In the genomic region with DNA sequence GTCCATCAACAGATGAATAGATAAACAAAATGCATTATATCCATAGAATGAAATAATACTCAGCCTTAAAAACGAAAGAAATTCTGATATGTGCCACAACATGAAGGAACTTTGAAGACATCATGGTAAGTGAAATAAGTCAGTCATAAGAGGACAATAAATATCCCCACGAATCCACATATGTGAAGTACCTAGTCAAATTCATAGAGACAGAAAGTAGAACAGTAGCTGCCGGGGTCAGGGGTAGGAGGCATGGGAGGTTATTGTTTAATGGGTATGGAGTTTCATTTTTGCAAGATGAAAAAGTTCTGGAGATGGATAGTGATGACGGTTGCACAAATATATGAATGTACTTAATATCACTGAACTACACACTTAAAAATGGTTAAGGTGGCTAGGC, we compare ENCODE assay signal across 1 cellular context.
TF ChIP-seq lines count a peak whose summit lies in the region.

No MANE protein-coding gene starts in this region.

TF ChIP-seq in GM12878, 131 proteins besides CTCF, POLR2A, EP300 and RAD21:
- TF ChIP-seq, protein P1, sequence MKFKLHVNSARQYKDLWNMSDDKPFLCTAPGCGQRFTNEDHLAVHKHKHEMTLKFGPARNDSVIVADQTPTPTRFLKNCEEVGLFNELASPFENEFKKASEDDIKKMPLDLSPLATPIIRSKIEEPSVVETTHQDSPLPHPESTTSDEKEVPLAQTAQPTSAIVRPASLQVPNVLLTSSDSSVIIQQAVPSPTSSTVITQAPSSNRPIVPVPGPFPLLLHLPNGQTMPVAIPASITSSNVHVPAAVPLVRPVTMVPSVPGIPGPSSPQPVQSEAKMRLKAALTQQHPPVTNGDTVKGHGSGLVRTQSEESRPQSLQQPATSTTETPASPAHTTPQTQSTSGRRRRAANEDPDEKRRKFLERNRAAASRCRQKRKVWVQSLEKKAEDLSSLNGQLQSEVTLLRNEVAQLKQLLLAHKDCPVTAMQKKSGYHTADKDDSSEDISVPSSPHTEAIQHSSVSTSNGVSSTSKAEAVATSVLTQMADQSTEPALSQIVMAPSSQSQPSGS (IDR thresholded peaks at IDR 0.05; ENCODE audit: low read length), result no peak
- TF ChIP-seq MTA3 (IDR thresholded peaks at IDR 0.05; ENCODE audit: borderline replicate concordance, low read length), result no peak
- TF ChIP-seq CHD4 (IDR thresholded peaks at IDR 0.05), result no peak
- TF ChIP-seq EZH2 (IDR thresholded peaks at IDR 0.05; ENCODE audit: borderline replicate concordance, control insufficient read depth, low read depth, low read length), result no peak
- TF ChIP-seq ZSCAN29 (IDR thresholded peaks at IDR 0.05), result no peak
- TF ChIP-seq, protein P2, sequence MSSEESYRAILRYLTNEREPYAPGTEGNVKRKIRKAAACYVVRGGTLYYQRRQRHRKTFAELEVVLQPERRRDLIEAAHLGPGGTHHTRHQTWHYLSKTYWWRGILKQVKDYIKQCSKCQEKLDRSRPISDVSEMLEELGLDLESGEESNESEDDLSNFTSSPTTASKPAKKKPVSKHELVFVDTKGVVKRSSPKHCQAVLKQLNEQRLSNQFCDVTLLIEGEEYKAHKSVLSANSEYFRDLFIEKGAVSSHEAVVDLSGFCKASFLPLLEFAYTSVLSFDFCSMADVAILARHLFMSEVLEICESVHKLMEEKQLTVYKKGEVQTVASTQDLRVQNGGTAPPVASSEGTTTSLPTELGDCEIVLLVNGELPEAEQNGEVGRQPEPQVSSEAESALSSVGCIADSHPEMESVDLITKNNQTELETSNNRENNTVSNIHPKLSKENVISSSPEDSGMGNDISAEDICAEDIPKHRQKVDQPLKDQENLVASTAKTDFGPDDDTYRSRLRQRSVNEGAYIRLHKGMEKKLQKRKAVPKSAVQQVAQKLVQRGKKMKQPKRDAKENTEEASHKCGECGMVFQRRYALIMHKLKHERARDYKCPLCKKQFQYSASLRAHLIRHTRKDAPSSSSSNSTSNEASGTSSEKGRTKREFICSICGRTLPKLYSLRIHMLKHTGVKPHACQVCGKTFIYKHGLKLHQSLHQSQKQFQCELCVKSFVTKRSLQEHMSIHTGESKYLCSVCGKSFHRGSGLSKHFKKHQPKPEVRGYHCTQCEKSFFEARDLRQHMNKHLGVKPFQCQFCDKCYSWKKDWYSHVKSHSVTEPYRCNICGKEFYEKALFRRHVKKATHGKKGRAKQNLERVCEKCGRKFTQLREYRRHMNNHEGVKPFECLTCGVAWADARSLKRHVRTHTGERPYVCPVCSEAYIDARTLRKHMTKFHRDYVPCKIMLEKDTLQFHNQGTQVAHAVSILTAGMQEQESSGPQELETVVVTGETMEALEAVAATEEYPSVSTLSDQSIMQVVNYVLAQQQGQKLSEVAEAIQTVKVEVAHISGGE (CRISPR knock-in tag; IDR thresholded peaks at IDR 0.05), result no peak
- TF ChIP-seq ATF7 (IDR thresholded peaks at IDR 0.05; ENCODE audit: low read depth), result no peak
- no peak for TF ChIP-seq STAT3 (IDR thresholded peaks at IDR 0.05; ENCODE audit: low read depth, low read length)
- TF ChIP-seq REST (IDR thresholded peaks at IDR 0.05; ENCODE audit: low read depth, low read length), result no peak
- TF ChIP-seq, protein P3, sequence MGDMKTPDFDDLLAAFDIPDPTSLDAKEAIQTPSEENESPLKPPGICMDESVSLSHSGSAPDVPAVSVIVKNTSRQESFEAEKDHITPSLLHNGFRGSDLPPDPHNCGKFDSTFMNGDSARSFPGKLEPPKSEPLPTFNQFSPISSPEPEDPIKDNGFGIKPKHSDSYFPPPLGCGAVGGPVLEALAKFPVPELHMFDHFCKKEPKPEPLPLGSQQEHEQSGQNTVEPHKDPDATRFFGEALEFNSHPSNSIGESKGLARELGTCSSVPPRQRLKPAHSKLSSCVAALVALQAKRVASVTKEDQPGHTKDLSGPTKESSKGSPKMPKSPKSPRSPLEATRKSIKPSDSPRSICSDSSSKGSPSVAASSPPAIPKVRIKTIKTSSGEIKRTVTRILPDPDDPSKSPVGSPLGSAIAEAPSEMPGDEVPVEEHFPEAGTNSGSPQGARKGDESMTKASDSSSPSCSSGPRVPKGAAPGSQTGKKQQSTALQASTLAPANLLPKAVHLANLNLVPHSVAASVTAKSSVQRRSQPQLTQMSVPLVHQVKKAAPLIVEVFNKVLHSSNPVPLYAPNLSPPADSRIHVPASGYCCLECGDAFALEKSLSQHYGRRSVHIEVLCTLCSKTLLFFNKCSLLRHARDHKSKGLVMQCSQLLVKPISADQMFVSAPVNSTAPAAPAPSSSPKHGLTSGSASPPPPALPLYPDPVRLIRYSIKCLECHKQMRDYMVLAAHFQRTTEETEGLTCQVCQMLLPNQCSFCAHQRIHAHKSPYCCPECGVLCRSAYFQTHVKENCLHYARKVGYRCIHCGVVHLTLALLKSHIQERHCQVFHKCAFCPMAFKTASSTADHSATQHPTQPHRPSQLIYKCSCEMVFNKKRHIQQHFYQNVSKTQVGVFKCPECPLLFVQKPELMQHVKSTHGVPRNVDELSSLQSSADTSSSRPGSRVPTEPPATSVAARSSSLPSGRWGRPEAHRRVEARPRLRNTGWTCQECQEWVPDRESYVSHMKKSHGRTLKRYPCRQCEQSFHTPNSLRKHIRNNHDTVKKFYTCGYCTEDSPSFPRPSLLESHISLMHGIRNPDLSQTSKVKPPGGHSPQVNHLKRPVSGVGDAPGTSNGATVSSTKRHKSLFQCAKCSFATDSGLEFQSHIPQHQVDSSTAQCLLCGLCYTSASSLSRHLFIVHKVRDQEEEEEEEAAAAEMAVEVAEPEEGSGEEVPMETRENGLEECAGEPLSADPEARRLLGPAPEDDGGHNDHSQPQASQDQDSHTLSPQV (IDR thresholded peaks at IDR 0.05), result no peak
- TF ChIP-seq, protein P4, sequence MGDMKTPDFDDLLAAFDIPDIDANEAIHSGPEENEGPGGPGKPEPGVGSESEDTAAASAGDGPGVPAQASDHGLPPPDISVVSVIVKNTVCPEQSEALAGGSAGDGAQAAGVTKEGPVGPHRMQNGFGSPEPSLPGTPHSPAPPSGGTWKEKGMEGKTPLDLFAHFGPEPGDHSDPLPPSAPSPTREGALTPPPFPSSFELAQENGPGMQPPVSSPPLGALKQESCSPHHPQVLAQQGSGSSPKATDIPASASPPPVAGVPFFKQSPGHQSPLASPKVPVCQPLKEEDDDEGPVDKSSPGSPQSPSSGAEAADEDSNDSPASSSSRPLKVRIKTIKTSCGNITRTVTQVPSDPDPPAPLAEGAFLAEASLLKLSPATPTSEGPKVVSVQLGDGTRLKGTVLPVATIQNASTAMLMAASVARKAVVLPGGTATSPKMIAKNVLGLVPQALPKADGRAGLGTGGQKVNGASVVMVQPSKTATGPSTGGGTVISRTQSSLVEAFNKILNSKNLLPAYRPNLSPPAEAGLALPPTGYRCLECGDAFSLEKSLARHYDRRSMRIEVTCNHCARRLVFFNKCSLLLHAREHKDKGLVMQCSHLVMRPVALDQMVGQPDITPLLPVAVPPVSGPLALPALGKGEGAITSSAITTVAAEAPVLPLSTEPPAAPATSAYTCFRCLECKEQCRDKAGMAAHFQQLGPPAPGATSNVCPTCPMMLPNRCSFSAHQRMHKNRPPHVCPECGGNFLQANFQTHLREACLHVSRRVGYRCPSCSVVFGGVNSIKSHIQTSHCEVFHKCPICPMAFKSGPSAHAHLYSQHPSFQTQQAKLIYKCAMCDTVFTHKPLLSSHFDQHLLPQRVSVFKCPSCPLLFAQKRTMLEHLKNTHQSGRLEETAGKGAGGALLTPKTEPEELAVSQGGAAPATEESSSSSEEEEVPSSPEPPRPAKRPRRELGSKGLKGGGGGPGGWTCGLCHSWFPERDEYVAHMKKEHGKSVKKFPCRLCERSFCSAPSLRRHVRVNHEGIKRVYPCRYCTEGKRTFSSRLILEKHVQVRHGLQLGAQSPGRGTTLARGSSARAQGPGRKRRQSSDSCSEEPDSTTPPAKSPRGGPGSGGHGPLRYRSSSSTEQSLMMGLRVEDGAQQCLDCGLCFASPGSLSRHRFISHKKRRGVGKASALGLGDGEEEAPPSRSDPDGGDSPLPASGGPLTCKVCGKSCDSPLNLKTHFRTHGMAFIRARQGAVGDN (IDR thresholded peaks at IDR 0.05), result no peak
- no peak for TF ChIP-seq NFYA (IDR thresholded peaks at IDR 0.05; ENCODE audit: borderline replicate concordance, low read depth, low read length)
- TF ChIP-seq BMI1 (IDR thresholded peaks at IDR 0.05; ENCODE audit: borderline replicate concordance), result no peak
- no peak for TF ChIP-seq ZZZ3 (IDR thresholded peaks at IDR 0.05; ENCODE audit: control insufficient read depth, insufficient read length, low read depth)
